18 cellular contexts compared by ENCODE assay signal in genomic region chr4:168674077-168674747, GRCh38.
DNase-seq lines count a peak whose midpoint lies in the region; ATAC-seq and TF ChIP-seq lines count a peak whose summit lies in the region.
"Had no signal": no experiment of that assay in that cellular context is flagged by ENCODE, and none has a peak within 500 bp of the region (broad histone marks: within the 10 kb centered on the region; RNA-seq: fewer than 3 reads in every experiment).

No MANE protein-coding gene starts in this region.

- WGBS in lung, 2 donors: 70 to 78% methylated on average over 6 of the region's 6 CpGs

- H3K27me3 ChIP-seq in right atrium auricular region (no peaks in the 10 kb centered on the region), fibroblast of lung (ENCODE audit: control insufficient read depth, insufficient read depth, low read length) (no peaks in the 10 kb centered on the region), lung (ENCODE audit: control insufficient read depth, insufficient read depth) (no peaks in the 10 kb centered on the region), vagina (no peaks in the 10 kb centered on the region)
- H3K27me3 ChIP-seq: BLaER1 treated with 17β-estradiol and CSF1 and Interleukin-3, amounts not matched to agents 10 nM and 100 nM had no signal

- TF ChIP-seq CTCF in right atrium auricular region (IDR thresholded peaks at IDR 0.05): no peak
- no peak for TF ChIP-seq CTCF in fibroblast of lung (conservative IDR thresholded peaks at IDR 0.05 in 1 of 2, IDR thresholded peaks at IDR 0.05 in 1 of 2; ENCODE audit: low read depth in 1 of 2, low read length in 2 of 2)
- no peak for TF ChIP-seq CTCF in lung (IDR thresholded peaks at IDR 0.05; ENCODE audit: control extremely low read depth, extremely low read depth)
- TF ChIP-seq CTCF in vagina (IDR thresholded peaks at IDR 0.05): no peak
- no peak for TF ChIP-seq CTCF in GM13977 (IDR thresholded peaks at IDR 0.05; ENCODE audit: extremely low read depth, insufficient read depth, missing control alignments)

- H3K4me1 ChIP-seq in right atrium auricular region (peaks cover 0 to 12% of the 10 kb centered on the region in 2 donors), fibroblast of lung (ENCODE audit: control insufficient read depth, extremely low read depth, insufficient read depth, low read length) (peaks cover 6% of the 10 kb centered on the region), lung (ENCODE audit: control insufficient read depth in 2 of 2, insufficient read depth in 2 of 2, low read length in 2 of 2) (no peaks in the 10 kb centered on the region), vagina (peaks cover 14% of the 10 kb centered on the region)
- H3K4me1 ChIP-seq: BLaER1 treated with 17β-estradiol and CSF1 and Interleukin-3, amounts not matched to agents 10 nM and 100 nM had no signal

- in situ Hi-C loops in GM13977 (cut with MboI; ENCODE audit: low pct_unique_long_range_greater_than_20kb, low sequenced_read_pairs, unreplicated experiment): no loop called here

- peaks cover 4% of the 10 kb centered on the region for H3K36me3 ChIP-seq in right atrium auricular region
- no peaks in the 10 kb centered on the region for H3K36me3 ChIP-seq in fibroblast of lung (ENCODE audit: control insufficient read depth, insufficient read depth, low read length)
- no peaks in the 10 kb centered on the region for H3K36me3 ChIP-seq in lung (ENCODE audit: control insufficient read depth in 2 of 2, insufficient read depth in 2 of 2, low read length in 2 of 2)
- H3K36me3 ChIP-seq in vagina: no peaks in the 10 kb centered on the region
- H3K36me3 ChIP-seq: BLaER1 treated with 17β-estradiol and CSF1 and Interleukin-3, amounts not matched to agents 10 nM and 100 nM had no signal

- H2AFZ ChIP-seq in fibroblast of lung (ENCODE audit: low read length): no peak overlapping the region

- TF ChIP-seq POLR2A in vagina (IDR thresholded peaks at IDR 0.05): no peak

- no peak overlapping the region for H3K27ac ChIP-seq in right atrium auricular region
- no peak overlapping the region for H3K27ac ChIP-seq in fibroblast of lung (ENCODE audit: insufficient read depth, low read length)
- H3K27ac ChIP-seq in lung (ENCODE audit: low read depth in 1 of 2, low read length in 1 of 2): no peak overlapping the region
- H3K27ac ChIP-seq in vagina: peak overlapping the region; percentile 63
- H3K27ac ChIP-seq: BLaER1 treated with 17β-estradiol and CSF1 and Interleukin-3, amounts not matched to agents 10 nM and 100 nM had no signal

- DNase-seq in left ventricle myocardium superior (no peak), right atrium auricular region (ENCODE audit: low spot score) (no peak), fibroblast of lung (ENCODE audit: low read depth in 2 of 2) (peak; percentile 48 to 82), lung (ENCODE audit: low spot score) (no peak), vagina (ENCODE audit: extremely low spot score in 2 of 2) (no peak), left colon (no peak), T-helper 1 cell (no peak), GM13977 (ENCODE audit: low spot score) (no peak)
- DNase-seq: activated CD4-positive, alpha-beta T cell treated with anti-CD3 and anti-CD28 coated beads, Interleukin-2, amount 10 ng/mL, durations not matched to agents 7 days and 5 days; activated naive CD8-positive, alpha-beta T cell treated with anti-CD3 and anti-CD28 coated beads for 36 hours; Calu3; NCI-H1417 treated with DMSO at 0.1 percent for 48 hours; NCI-H82; occipital lobe; right cardiac atrium; SHP77 treated with DMSO at 0.1 percent for 48 hours; substantia nigra had no signal

- H4K20me1 ChIP-seq in fibroblast of lung (ENCODE audit: control insufficient read depth, extremely low read depth, insufficient read depth, low read length): no peaks in the 10 kb centered on the region
- H4K20me1 ChIP-seq: BLaER1 treated with 17β-estradiol and CSF1 and Interleukin-3, amounts not matched to agents 10 nM and 100 nM had no signal

- ATAC-seq in left ventricle myocardium superior (peak; percentile 18), lung (ENCODE audit: insufficient read depth, low FRiP score) (peak; percentile 62), left colon (no peak)

- H3K4me3 ChIP-seq in right atrium auricular region (no peak overlapping the region), fibroblast of lung (replicated peaks in 1 of 4; ENCODE audit: control extremely low read depth in 1 of 4, insufficient read depth in 1 of 4, low read depth in 3 of 4, low read length in 4 of 4) (no peak overlapping the region), lung (no peak overlapping the region), vagina (no peak overlapping the region)
- H3K4me3 ChIP-seq: BLaER1 treated with 17β-estradiol and CSF1 and Interleukin-3, amounts not matched to agents 10 nM and 100 nM had no signal

- intact Hi-C loops in left ventricle myocardium superior (cut with micrococcal nuclease) (loop anchor here (10.0 kb wide), 1 partner anchor 379 kb away; no protein-coding TSS in a partner anchor), vagina (cut with DNase I) (no loop called here), left colon (cut with DNase I, micrococcal nuclease) (no loop called here)

- H3K9ac ChIP-seq in fibroblast of lung (ENCODE audit: insufficient read depth, low read length): no peak overlapping the region
- H3K9ac ChIP-seq: BLaER1 treated with 17β-estradiol and CSF1 and Interleukin-3, amounts not matched to agents 10 nM and 100 nM had no signal

- no peaks in the 10 kb centered on the region for H3K79me2 ChIP-seq in fibroblast of lung (ENCODE audit: control insufficient read depth, insufficient read depth, low read length)

- H3K9me3 ChIP-seq in right atrium auricular region: no peaks in the 10 kb centered on the region
- H3K9me3 ChIP-seq in fibroblast of lung (ENCODE audit: control insufficient read depth, insufficient read depth, low read depth, low read length): no peaks in the 10 kb centered on the region
- H3K9me3 ChIP-seq in lung (ENCODE audit: control insufficient read depth in 2 of 2, insufficient read depth in 1 of 2, low read length in 1 of 2): no peaks in the 10 kb centered on the region
- no peaks in the 10 kb centered on the region for H3K9me3 ChIP-seq in vagina
- H3K9me3 ChIP-seq: BLaER1 treated with 17β-estradiol and CSF1 and Interleukin-3, amounts not matched to agents 10 nM and 100 nM had no signal

- H3K4me2 ChIP-seq in fibroblast of lung (ENCODE audit: extremely low read depth, insufficient read depth, low read length): no peak overlapping the region
- H3K4me2 ChIP-seq: BLaER1 treated with 17β-estradiol and CSF1 and Interleukin-3, amounts not matched to agents 10 nM and 100 nM had no signal

Comparison
In these comparisons a context has a peak if more than half of its experiments do, and no peak if none do; other contexts are left out.
1. DNase-seq: peak in fibroblast of lung (2 of 2); none in left ventricle myocardium superior (single experiment), right atrium auricular region (single experiment), lung (single experiment), vagina (0 of 2), left colon (0 of 2), T-helper 1 cell (0 of 5) and GM13977 (single experiment).